Comparison of ENCODE assay signal across 30 cellular contexts in genomic region chr2:60227014-60227413, GRCh38.
"Had no signal": no experiment of that assay in that cellular context is flagged by ENCODE, and none has a peak within 500 bp of the region (broad histone marks: within the 10 kb centered on the region; RNA-seq: fewer than 3 reads in every experiment).

No MANE protein-coding gene starts in this region.

- H3K27ac Mint-ChIP-seq: activated CD8-positive, alpha-beta T cell treated with anti-CD3 and anti-CD28 coated beads for 36 hours; activated naive CD4-positive, alpha-beta T cell treated with anti-CD3 and anti-CD28 coated beads for 36 hours; activated naive CD4-positive, alpha-beta T cell treated with anti-CD3 and anti-CD28 coated beads, Interleukin-2, amount 50 U/mL, for 24 hours; activated naive CD8-positive, alpha-beta T cell treated with anti-CD3 and anti-CD28 coated beads for 36 hours; activated naive CD8-positive, alpha-beta T cell treated with anti-CD3 and anti-CD28 coated beads, Interleukin-2, amount 50 U/mL, for 24 hours; activated T-helper 1 cell treated with anti-CD3 and anti-CD28 coated beads, Interleukin-12 subunit alpha, Interleukin-12 subunit beta, Interleukin-2, Interleukin-4 antibody, amounts not matched to agents 30 ng/mL and 10 ng/mL and 1 ng/mL, durations not matched to agents 14 hours and 24 hours and 36 hours; activated T-helper 2 cell treated with anti-CD3 and anti-CD28 coated beads, Interferon-gamma antibody, Interleukin-2, Interleukin-4, amounts not matched to agents 10 μg/mL and 5 μg/mL and 100 μg/mL, durations not matched to agents 14 hours and 24 hours and 36 hours; effector memory CD8-positive, alpha-beta T cell; WTC11 had no signal

- H3K27me3 Mint-ChIP-seq: activated CD8-positive, alpha-beta T cell treated with anti-CD3 and anti-CD28 coated beads for 36 hours; activated naive CD4-positive, alpha-beta T cell treated with anti-CD3 and anti-CD28 coated beads, Interleukin-2, amount 50 U/mL, for 24 hours; activated naive CD8-positive, alpha-beta T cell treated with anti-CD3 and anti-CD28 coated beads for 36 hours; activated naive CD8-positive, alpha-beta T cell treated with anti-CD3 and anti-CD28 coated beads, Interleukin-2, amount 50 U/mL, for 24 hours; effector memory CD8-positive, alpha-beta T cell had no signal

- H3K36me3 Mint-ChIP-seq: activated naive CD4-positive, alpha-beta T cell treated with anti-CD3 and anti-CD28 coated beads, Interleukin-2, amount 50 U/mL, for 24 hours had no signal

- H3K4me1 Mint-ChIP-seq: activated naive CD4-positive, alpha-beta T cell treated with anti-CD3 and anti-CD28 coated beads, Interleukin-2, amount 50 U/mL, for 24 hours; activated naive CD8-positive, alpha-beta T cell treated with anti-CD3 and anti-CD28 coated beads for 36 hours; activated naive CD8-positive, alpha-beta T cell treated with anti-CD3 and anti-CD28 coated beads, Interleukin-2, amount 50 U/mL, for 24 hours; WTC11 had no signal

- ATAC-seq: activated CD8-positive, alpha-beta T cell treated with anti-CD3 and anti-CD28 coated beads for 36 hours; activated naive CD8-positive, alpha-beta T cell treated with anti-CD3 and anti-CD28 coated beads, Interleukin-2, amount 50 U/mL, for 24 hours; body of pancreas; effector memory CD8-positive, alpha-beta T cell; foreskin keratinocyte; gastrocnemius medialis; heart left ventricle; WTC11 had no signal

- DNase-seq: activated CD4-positive, alpha-beta T cell treated with anti-CD3 and anti-CD28 coated beads for 1 hour; activated CD4-positive, alpha-beta T cell treated with anti-CD3 and anti-CD28 coated beads for 4 hours; activated CD4-positive, alpha-beta T cell treated with anti-CD3 and anti-CD28 coated beads, Interleukin-2, amount 50 U/mL, for 1 hour; activated CD4-positive, alpha-beta T cell treated with anti-CD3 and anti-CD28 coated beads, Interleukin-2, amount 50 U/mL, for 48 hours; activated CD8-positive, alpha-beta memory T cell treated with anti-CD3 and anti-CD28 coated beads for 24 hours; activated CD8-positive, alpha-beta T cell treated with anti-CD3 and anti-CD28 coated beads for 36 hours; activated effector memory CD4-positive, alpha-beta T cell treated with anti-CD3 and anti-CD28 coated beads, Interleukin-2, amount 50 U/mL, for 16 hours; activated naive CD4-positive, alpha-beta T cell treated with anti-CD3 and anti-CD28 coated beads for 36 hours; activated naive CD8-positive, alpha-beta T cell treated with anti-CD3 and anti-CD28 coated beads for 36 hours; activated naive CD8-positive, alpha-beta T cell treated with anti-CD3 and anti-CD28 coated beads, Interleukin-2, amount 50 U/mL, for 24 hours; activated T-cell treated with anti-CD3 and anti-CD28 coated beads, Interleukin-2, amount 50 U/mL, for 48 hours; adrenal gland; amygdala; aorta; body of pancreas; caudate nucleus; cortex of kidney; dermis blood vessel endothelial cell; effector CD4-positive, alpha-beta T cell; effector memory CD8-positive, alpha-beta T cell; erythroblast; foreskin keratinocyte; gastrocnemius medialis; glutamatergic neuron; heart left ventricle; T-helper 2 cell had no signal

- H3K4me3 Mint-ChIP-seq: activated CD8-positive, alpha-beta T cell treated with anti-CD3 and anti-CD28 coated beads for 36 hours; activated naive CD4-positive, alpha-beta T cell treated with anti-CD3 and anti-CD28 coated beads for 36 hours; activated naive CD4-positive, alpha-beta T cell treated with anti-CD3 and anti-CD28 coated beads, Interleukin-2, amount 50 U/mL, for 24 hours; activated naive CD8-positive, alpha-beta T cell treated with anti-CD3 and anti-CD28 coated beads for 36 hours; activated naive CD8-positive, alpha-beta T cell treated with anti-CD3 and anti-CD28 coated beads, Interleukin-2, amount 50 U/mL, for 24 hours; activated T-helper 1 cell treated with anti-CD3 and anti-CD28 coated beads, Interleukin-12 subunit alpha, Interleukin-12 subunit beta, Interleukin-2, Interleukin-4 antibody, amounts not matched to agents 30 ng/mL and 10 ng/mL and 1 ng/mL, durations not matched to agents 14 hours and 24 hours and 36 hours; effector memory CD8-positive, alpha-beta T cell; WTC11 had no signal
